In genomic region chr1:12244078-12244477, GRCh38 we compare ENCODE assay signal across 9 cellular contexts. TPM values are rescaled to one million over a fixed set of nuclear protein-coding genes. Genes with fewer than 3 reads are reported as not detected.
DNase-seq lines count a peak whose midpoint lies in the region; ATAC-seq and TF ChIP-seq lines count a peak whose summit lies in the region.
"Had no signal": no experiment of that assay in that cellular context is flagged by ENCODE, and none has a peak within 500 bp of the region (broad histone marks: within the 10 kb centered on the region; RNA-seq: fewer than 3 reads in every experiment).

No MANE protein-coding gene starts in this region.

- H3K9ac ChIP-seq in OCI-LY3 (ENCODE audit: low read length) = no peak overlapping the region

- no peak overlapping the region for H3K4me2 ChIP-seq in OCI-LY3 (ENCODE audit: low read length)

- H3K27ac ChIP-seq in heart left ventricle (no peak overlapping the region), OCI-LY3 (ENCODE audit: low read length) (no peak overlapping the region), epithelial cell of prostate (peak overlapping the region; percentile 23), tibial artery (peak overlapping the region; percentile 68 to 74)

- H4K20me1 ChIP-seq in OCI-LY3 (ENCODE audit: insufficient read depth, low read length) = no peaks in the 10 kb centered on the region

- TF ChIP-seq POLR2A in heart left ventricle (IDR thresholded peaks at IDR 0.05) = no peak

- H3K4me3 ChIP-seq in heart left ventricle (no peak overlapping the region), OCI-LY3 (ENCODE audit: low read length) (no peak overlapping the region), tibial artery (no peak overlapping the region)

- intact Hi-C loops in heart left ventricle (cut with DNase I) = loop anchor here in 1 of 10 donors (10.0 kb wide), 1 partner anchor 141 kb away; no protein-coding TSS in a partner anchor
- intact Hi-C loops in left cardiac atrium (cut with DNase I) = no loop called here
- intact Hi-C loops in tibial artery (cut with DNase I; ENCODE audit: low total_unique reads) = no loop called here

- H3K36me3 ChIP-seq in heart left ventricle (peaks cover 9 to 90% (median 78%) of the 10 kb centered on the region in 9 donors), OCI-LY3 (replicated peaks; ENCODE audit: low read depth, low read length) (peaks cover under 1% of the 10 kb centered on the region), tibial artery (peaks cover 39 to 63% (median 47%) of the 10 kb centered on the region in 3 donors)

- no peak for ATAC-seq in heart left ventricle
- ATAC-seq in left cardiac atrium = no peak
- ATAC-seq in HG03159 (IDR thresholded peaks at IDR 0.05; ENCODE audit: unreplicated experiment) = no peak
- no peak for ATAC-seq in HG02981 (IDR thresholded peaks at IDR 0.05; ENCODE audit: unreplicated experiment)

- H3K27me3 ChIP-seq in heart left ventricle = no peaks in the 10 kb centered on the region
- H3K27me3 ChIP-seq in OCI-LY3 (ENCODE audit: low read depth, low read length) = no peaks in the 10 kb centered on the region
- no peaks in the 10 kb centered on the region for H3K27me3 ChIP-seq in tibial artery

- H3K4me1 ChIP-seq in heart left ventricle (no peaks in the 10 kb centered on the region), OCI-LY3 (ENCODE audit: low read length) (no peaks in the 10 kb centered on the region), tibial artery (peaks cover 0 to 35% (median 22%) of the 10 kb centered on the region in 4 donors)

- WGBS in heart left ventricle, 4 donors = 71 to 77% (median 75%) methylated on average over 2 of the region's 2 CpGs

- no peak overlapping the region for H2AFZ ChIP-seq in OCI-LY3 (ENCODE audit: low read depth, low read length)

- TF ChIP-seq CTCF in heart left ventricle (IDR thresholded peaks at IDR 0.05) (peak in 8 of 12 donors; percentile 16 to 43 (median 28)), OCI-LY3 (IDR thresholded peaks at IDR 0.05; ENCODE audit: low read depth, low read length) (peak; percentile 47), tibial artery (IDR thresholded peaks at IDR 0.05) (no peak)

- no peaks in the 10 kb centered on the region for H3K9me3 ChIP-seq in heart left ventricle
- H3K9me3 ChIP-seq in OCI-LY3 (ENCODE audit: insufficient read depth, low read length) = no peaks in the 10 kb centered on the region
- H3K9me3 ChIP-seq in tibial artery = no peaks in the 10 kb centered on the region

- no peaks in the 10 kb centered on the region for H3K79me2 ChIP-seq in OCI-LY3 (ENCODE audit: low read length)

- no peak for DNase-seq in heart left ventricle
- DNase-seq in left cardiac atrium = no peak
- no peak for DNase-seq in epithelial cell of prostate (ENCODE audit: low read depth, low spot score)
- no peak for DNase-seq in tibial artery
- no peak for DNase-seq in NCI-H748 (lab: John Stamatoyannopoulos, UW; ENCODE audit: unreplicated experiment)
- DNase-seq: activated effector memory CD4-positive, alpha-beta T cell treated with anti-CD3 and anti-CD28 coated beads, Interleukin-2, amount 50 U/mL, for 16 hours had no signal

RNA-seq across cellular contexts. Expression of gene VPS13D, which starts 14.2 kb away (rescaled TPM):
- 100 to 1,000 TPM in 4 of 9 donors, 10 to 100 TPM in 5; 74.3 to 301 (median 95.8) TPM for total RNA-seq in heart left ventricle
- 10 to 100 TPM; 32.1 to 84.8 TPM for polyA plus RNA-seq in heart left ventricle
- 10 to 100 TPM; 43.1 to 50.6 TPM for total RNA-seq in left cardiac atrium

Comparison
In these comparisons a context has a peak if more than half of its experiments do, and no peak if none do; other contexts are left out.
1. H3K27ac ChIP-seq: peak in epithelial cell of prostate (single experiment) and tibial artery (2 of 2); none in heart left ventricle (0 of 12) and OCI-LY3 (single experiment).
2. CTCF ChIP-seq: peak in heart left ventricle (8 of 12) and OCI-LY3 (single experiment); none in tibial artery (0 of 2).